22 cellular contexts compared by ENCODE assay signal in genomic region chr2:18399601-18400000, GRCh38.
DNase-seq lines count a peak whose midpoint lies in the region; ATAC-seq and TF ChIP-seq lines count a peak whose summit lies in the region.
"Had no signal": no experiment of that assay in that cellular context is flagged by ENCODE, and none has a peak within 500 bp of the region (broad histone marks: within the 10 kb centered on the region; RNA-seq: fewer than 3 reads in every experiment).

No MANE protein-coding gene starts in this region.

- peak; percentile 16 for DNase-seq in COLO829 (ENCODE audit: low spot score)
- peak; percentile 41 for DNase-seq in IMR-90
- DNase-seq in brain microvascular endothelial cell = peak; percentile 40
- DNase-seq in kidney epithelial cell (ENCODE audit: low read depth) = peak; percentile 26
- DNase-seq in GM10248 (ENCODE audit: extremely low spot score) = no peak
- DNase-seq in lower lobe of right lung = no peak
- DNase-seq: CD4-positive, CD25-positive, alpha-beta regulatory T cell; GOT3; HCEC 1CT; Karpas-422; MV-4-11; NCI-H1105; NCI-H1436 treated with DMSO at 0.1 percent for 48 hours; NCI-H2029; NCI-H2227 treated with DMSO at 0.1 percent for 48 hours; NCI-H526 treated with DMSO at 0.1 percent for 48 hours; Right ventricle myocardium superior; RPMI8226 had no signal

- H3K79me1 ChIP-seq in IMR-90 (ENCODE audit: low read depth in 1 of 2, low read length in 2 of 2) = no peaks in the 10 kb centered on the region

- no peak overlapping the region for H2BK15ac ChIP-seq in IMR-90 (ENCODE audit: low read depth, low read length)

- CTCF ChIA-PET in IMR-90 (lab: Yijun Ruan, JAX) = no interaction called here
- CTCF ChIA-PET in GM10248 (lab: Yijun Ruan, JAX) = interaction anchor here (0.7 kb wide), 1 partner anchor 11 kb away, joined by 3 read pairs; no protein-coding TSS in a partner anchor

- no peak overlapping the region for H4K91ac ChIP-seq in IMR-90 (ENCODE audit: insufficient read depth, low read depth, low read length)

- no peak overlapping the region for H3K18ac ChIP-seq in IMR-90 (ENCODE audit: low read depth, low read length)

- TF ChIP-seq POLR2A in IMR-90 (IDR thresholded peaks at IDR 0.05; ENCODE audit: low read depth, low read length) = no peak

- H4K20me1 ChIP-seq in IMR-90 (ENCODE audit: insufficient read depth, low read length) = no peaks in the 10 kb centered on the region
- H4K20me1 ChIP-seq: BLaER1 had no signal

- H3K4me2 ChIP-seq in IMR-90 (ENCODE audit: low read depth, low read length) = no peak overlapping the region
- H3K4me2 ChIP-seq: BLaER1 had no signal

- dilution Hi-C loops in IMR-90 (cut with HindIII; ENCODE audit: low sequenced_read_pairs, unreplicated experiment) = no loop called here

- H2BK120ac ChIP-seq in IMR-90 (ENCODE audit: low read depth, low read length) = no peak overlapping the region

- no peaks in the 10 kb centered on the region for H3K9me3 ChIP-seq in IMR-90 (ENCODE audit: control insufficient read depth, insufficient read depth, low read length)
- no peaks in the 10 kb centered on the region for H3K9me3 ChIP-seq in lower lobe of right lung
- H3K9me3 ChIP-seq: BLaER1, SJSA1 had no signal

- H2BK5ac ChIP-seq in IMR-90 (ENCODE audit: low read depth, low read length, poor library complexity, severe bottlenecking) = no peak overlapping the region

- H3K27ac ChIP-seq in IMR-90 (ENCODE audit: insufficient read depth, low read length) (no peak overlapping the region), brain microvascular endothelial cell (no peak overlapping the region), lower lobe of right lung (no peak overlapping the region)
- H3K27ac ChIP-seq: BLaER1, SJSA1 had no signal

- H4K5ac ChIP-seq in IMR-90 (ENCODE audit: low read depth, low read length) = no peak overlapping the region

- H3K56ac ChIP-seq in IMR-90 (ENCODE audit: extremely low read depth, insufficient read depth, low read length) = no peak overlapping the region

- H2AK9ac ChIP-seq in IMR-90 (replicated peaks; ENCODE audit: low read depth, low read length, poor library complexity) = no peak overlapping the region

- BruUV-seq in IMR-90 (replicated peaks; lab: Mats Ljungman, UMichigan) = no TSS peak

- intact Hi-C loops in IMR-90 (cut with micrococcal nuclease) (no loop called here), lower lobe of right lung (cut with DNase I) (no loop called here)

- ATAC-seq in IMR-90 (ENCODE audit: low read depth) (no peak), GM21619 (IDR thresholded peaks at IDR 0.05; ENCODE audit: unreplicated experiment) (no peak), GM18858 (IDR thresholded peaks at IDR 0.05; ENCODE audit: unreplicated experiment) (no peak), lower lobe of right lung (no peak)

- no peak for TF ChIP-seq RAD21 in IMR-90 (IDR thresholded peaks at IDR 0.05; ENCODE audit: low read length)

- H3K9me1 ChIP-seq in IMR-90 (ENCODE audit: insufficient read depth, low read length) = no peaks in the 10 kb centered on the region

- H3K4ac ChIP-seq in IMR-90 (ENCODE audit: low read depth, low read length) = no peak overlapping the region

- POLR2A ChIA-PET in IMR-90 (lab: Charles Lee; ENCODE audit: unreplicated experiment) = no interaction called here
- POLR2A ChIA-PET in GM10248 (lab: Yijun Ruan, JAX) = no interaction called here

- H4K8ac ChIP-seq in IMR-90 (ENCODE audit: low read depth in 2 of 2, low read length in 2 of 2) = no peak overlapping the region

- in situ Hi-C loops in IMR-90 (cut with MboI; ENCODE audit: low sequenced_read_pairs) (no loop called here), brain microvascular endothelial cell (cut with HindIII; ENCODE audit: low pct_ligation_motif_present, low sequenced_read_pairs) (no loop called here)

- H3K14ac ChIP-seq in IMR-90 (replicated peaks; ENCODE audit: low read depth, low read length) = no peak overlapping the region

- TF ChIP-seq CTCF in IMR-90 (conservative IDR thresholded peaks at IDR 0.05; ENCODE audit: low read depth, low read length) (no peak), brain microvascular endothelial cell (IDR thresholded peaks at IDR 0.05; ENCODE audit: low read depth, low read length, missing control alignments) (no peak), kidney epithelial cell (IDR thresholded peaks at IDR 0.05; ENCODE audit: insufficient read depth, low read length, poor library complexity, severe bottlenecking) (no peak), GM10248 (IDR thresholded peaks at IDR 0.05; ENCODE audit: control extremely low read depth, extremely low read depth, low read depth, missing control alignments) (no peak), lower lobe of right lung (IDR thresholded peaks at IDR 0.05) (no peak)

- H3K27me3 ChIP-seq in IMR-90 (ENCODE audit: control insufficient read depth, insufficient read depth, low read length) (no peaks in the 10 kb centered on the region), brain microvascular endothelial cell (replicated peaks) (no peaks in the 10 kb centered on the region), kidney epithelial cell (ENCODE audit: control insufficient read depth, insufficient read depth, low read length) (no peaks in the 10 kb centered on the region), lower lobe of right lung (ENCODE audit: low read depth) (no peaks in the 10 kb centered on the region)
- H3K27me3 ChIP-seq: BLaER1, SJSA1 had no signal

- no peaks in the 10 kb centered on the region for H3K4me1 ChIP-seq in IMR-90 (ENCODE audit: control insufficient read depth, insufficient read depth, low read length)
- no peaks in the 10 kb centered on the region for H3K4me1 ChIP-seq in lower lobe of right lung
- H3K4me1 ChIP-seq: BLaER1, SJSA1 had no signal

- no peak overlapping the region for H3K9ac ChIP-seq in IMR-90 (ENCODE audit: low read depth, low read length)
- H3K9ac ChIP-seq: BLaER1 had no signal

- 100% methylated on average over 1 of the region's 5 CpGs; no CpG with 5 or more reads in 1 of the 2 experiments for WGBS in IMR-90 (ENCODE audit: extremely low coverage in 2 of 2, insufficient read length in 1 of 2), 2 experiments

- H3K4me3 ChIP-seq in IMR-90 (ENCODE audit: insufficient read depth, low read depth, low read length) (no peak overlapping the region), brain microvascular endothelial cell (ENCODE audit: low read depth, low read length) (no peak overlapping the region), kidney epithelial cell (ENCODE audit: low read depth, low read length) (no peak overlapping the region), lower lobe of right lung (no peak overlapping the region)
- H3K4me3 ChIP-seq: BLaER1, SJSA1 had no signal

- H3K36me3 ChIP-seq in IMR-90 (ENCODE audit: control insufficient read depth, insufficient read depth, low read length) (no peaks in the 10 kb centered on the region), brain microvascular endothelial cell (replicated peaks) (no peaks in the 10 kb centered on the region), kidney epithelial cell (ENCODE audit: control insufficient read depth, insufficient read depth, low read length) (no peaks in the 10 kb centered on the region), lower lobe of right lung (no peaks in the 10 kb centered on the region)
- H3K36me3 ChIP-seq: BLaER1, SJSA1 had no signal

- H2BK20ac ChIP-seq in IMR-90 (ENCODE audit: low read depth, low read length) = no peak overlapping the region

- H3K23ac ChIP-seq in IMR-90 (ENCODE audit: low read depth, low read length) = no peak overlapping the region

- no peak overlapping the region for H2AFZ ChIP-seq in IMR-90 (replicated peaks; ENCODE audit: low read length, poor library complexity)

- H2AK5ac ChIP-seq in IMR-90 (ENCODE audit: low read depth, low read length) = no peak overlapping the region

TF ChIP-seq in IMR-90, 13 proteins besides CTCF, POLR2A, EP300 and RAD21:
- no peak for TF ChIP-seq MXI1 (IDR thresholded peaks at IDR 0.05; ENCODE audit: borderline replicate concordance, low read depth, low read length)
- TF ChIP-seq CEBPB (IDR thresholded peaks at IDR 0.05; ENCODE audit: low read depth, low read length) = no peak
- TF ChIP-seq CHD1 (IDR thresholded peaks at IDR 0.05; ENCODE audit: low read depth, low read length) = no peak
- TF ChIP-seq ELK1 (IDR thresholded peaks at IDR 0.05; ENCODE audit: borderline replicate concordance, low read depth, low read length) = no peak
- TF ChIP-seq SMC3 (IDR thresholded peaks at IDR 0.05; ENCODE audit: low read depth, low read length) = no peak
- TF ChIP-seq RCOR1 (IDR thresholded peaks at IDR 0.05; ENCODE audit: insufficient replicate concordance, low read length) = no peak
- no peak for TF ChIP-seq FOS (IDR thresholded peaks at IDR 0.05; ENCODE audit: low read depth, low read length)
- no peak for TF ChIP-seq USF2 (IDR thresholded peaks at IDR 0.05; ENCODE audit: low read depth, low read length)

Comparison
In these comparisons a context has a peak if more than half of its experiments do, and no peak if none do; other contexts are left out.
1. DNase-seq: peak in COLO829 (single experiment), IMR-90 (single experiment), brain microvascular endothelial cell (single experiment) and kidney epithelial cell (single experiment); none in GM10248 (single experiment) and lower lobe of right lung (single experiment).